ENCODE assay signal across 36 cellular contexts in the genomic region with DNA sequence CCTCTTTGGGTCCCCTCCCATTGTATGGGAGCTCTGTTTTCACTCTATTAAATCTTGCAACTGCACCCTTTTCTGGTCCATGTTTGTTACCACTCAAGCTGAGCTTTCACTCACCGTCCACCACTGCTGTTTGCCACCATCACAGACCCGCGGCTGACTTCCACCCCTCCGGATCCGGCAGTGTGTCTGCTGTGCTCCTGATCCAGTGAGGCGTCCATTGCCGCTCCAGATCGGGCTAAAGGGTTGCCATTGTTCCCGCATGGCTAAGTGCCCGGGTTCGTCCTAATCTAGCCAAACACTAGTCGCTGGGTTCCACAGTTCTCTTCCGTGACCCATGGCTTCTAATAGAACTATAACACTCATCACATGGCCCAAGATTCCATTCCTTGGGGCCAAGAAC.
"Had no signal": no experiment of that assay in that cellular context is flagged by ENCODE, and none has a peak within 500 bp of the region (broad histone marks: within the 10 kb centered on the region; RNA-seq: fewer than 3 reads in every experiment).

No MANE protein-coding gene starts in this region.

- H3K9me3 ChIP-seq: MG63 had no signal

- H3K27ac ChIP-seq: KMS-11 had no signal

- H3K9ac ChIP-seq: KMS-11 had no signal

- H3K4me2 ChIP-seq: KMS-11 had no signal

- H3K27me3 ChIP-seq: MG63 had no signal

- H3K36me3 ChIP-seq: MG63 had no signal

- DNase-seq: Karpas-422, Kasumi-1, KG1, MG63, MM.1S, MV-4-11, NCI-H1048, NCI-H1092, NCI-H1092 treated with DMSO at 0.1 percent for 48 hours, NCI-H1105, NCI-H1105 treated with DMSO at 0.1 percent for 48 hours, NCI-H1417, NCI-H1417 treated with DMSO at 0.1 percent for 48 hours, NCI-H1436, NCI-H1436 treated with DMSO at 0.1 percent for 48 hours, NCI-H146, NCI-H1694, NCI-H1694 treated with DMSO at 0.1 percent for 48 hours, NCI-H187, NCI-H187 treated with DMSO at 0.1 percent for 48 hours, NCI-H1930, NCI-H2029, NCI-H2029 treated with DMSO at 0.1 percent for 48 hours, NCI-H2081, NCI-H2081 treated with DMSO at 0.1 percent for 48 hours, NCI-H2107, NCI-H2171, NCI-H2171 treated with DMSO at 0.1 percent for 48 hours, NCI-H2227 treated with DMSO at 0.1 percent for 48 hours, NCI-H226, NCI-H345, NCI-H446, NCI-H446 treated with DMSO at 0.1 percent for 48 hours, NCI-H510A, NCI-H510A treated with DMSO at 0.1 percent for 48 hours had no signal

- H3K4me3 ChIP-seq: MG63 had no signal
